8 cellular contexts compared by ENCODE assay signal in genomic region chr5:150777685-150778084, GRCh38. TPM values are rescaled to one million over a fixed set of nuclear protein-coding genes. Genes with fewer than 3 reads are reported as not detected.
A peak's percentile ranks its signal among the peaks of the same experiment; 100 is the strongest.
DNase-seq lines count a peak whose midpoint lies in the region; ATAC-seq and TF ChIP-seq lines count a peak whose summit lies in the region.

No MANE protein-coding gene starts in this region.

- intact Hi-C loops in A673 (cut with micrococcal nuclease; ENCODE audit: unreplicated experiment): no loop called here

- H3K4me3 ChIP-seq in AG10803 (ENCODE audit: low read length) (peak overlapping the region; percentile 88), MG63 (peak overlapping the region; percentile 79), choroid plexus epithelial cell (ENCODE audit: low read depth, low read length) (peak overlapping the region; percentile 89), A673 (ENCODE audit: low read depth, low read length, poor library complexity, severe bottlenecking) (no peak overlapping the region)

- no peak overlapping the region for H3K27ac ChIP-seq in A673 (ENCODE audit: low read depth, low read length, poor library complexity, severe bottlenecking)

- TF ChIP-seq CTCF in AG10803 (conservative IDR thresholded peaks at IDR 0.05; ENCODE audit: low read length): no peak
- TF ChIP-seq CTCF in choroid plexus epithelial cell (conservative IDR thresholded peaks at IDR 0.05; ENCODE audit: low read depth, low read length): no peak
- TF ChIP-seq CTCF in A673 (conservative IDR thresholded peaks at IDR 0.05; ENCODE audit: low read depth, low read length): no peak

- peak overlapping the region; percentile 98 for H3K4me3 Mint-ChIP-seq in natural killer cell treated with Interleukin-12 subunit alpha and Interleukin-12 subunit beta and Interleukin-15 and Interleukin-18, amount 100 ng/mL, for 72 hours

- no peak for ATAC-seq in natural killer cell treated with Interleukin-12 subunit alpha and Interleukin-12 subunit beta and Interleukin-15 and Interleukin-18, amount 100 ng/mL, for 72 hours
- ATAC-seq in HG03378 (IDR thresholded peaks at IDR 0.05; ENCODE audit: unreplicated experiment): no peak

- peaks cover 25% of the 10 kb centered on the region for H3K36me3 ChIP-seq in MG63
- H3K36me3 ChIP-seq in A673 (ENCODE audit: insufficient read depth, low read length, poor library complexity, severe bottlenecking): no peaks in the 10 kb centered on the region

- H3K27me3 ChIP-seq in MG63 (no peaks in the 10 kb centered on the region), A673 (replicated peaks; ENCODE audit: insufficient read depth, low read depth, low read length, poor library complexity) (no peaks in the 10 kb centered on the region)

- CTCF ChIA-PET in A673 (lab: Charles Lee): no interaction called here

- POLR2A ChIA-PET in A673 (lab: Charles Lee; ENCODE audit: low non-redundant PET): no interaction called here

- H3K36me3 Mint-ChIP-seq in natural killer cell treated with Interleukin-12 subunit alpha and Interleukin-12 subunit beta and Interleukin-15 and Interleukin-18, amount 100 ng/mL, for 72 hours: no peaks in the 10 kb centered on the region

- peak overlapping the region; percentile 89 to 90 for H3K27ac Mint-ChIP-seq in natural killer cell treated with Interleukin-12 subunit alpha and Interleukin-12 subunit beta and Interleukin-15 and Interleukin-18, amount 100 ng/mL, for 72 hours

- peaks cover 42% of the 10 kb centered on the region for H3K4me1 ChIP-seq in A673 (ENCODE audit: insufficient read depth, low read length, poor library complexity, severe bottlenecking)

- no TSS peak for BruUV-seq in A673 (replicated peaks; lab: Mats Ljungman, UMichigan)

- H3K27me3 Mint-ChIP-seq in natural killer cell treated with Interleukin-12 subunit alpha and Interleukin-12 subunit beta and Interleukin-15 and Interleukin-18, amount 100 ng/mL, for 72 hours: peaks cover 3 to 7% of the 10 kb centered on the region in 2 donors

- H3K9me3 Mint-ChIP-seq in natural killer cell treated with Interleukin-12 subunit alpha and Interleukin-12 subunit beta and Interleukin-15 and Interleukin-18, amount 100 ng/mL, for 72 hours: no peaks in the 10 kb centered on the region

- no peaks in the 10 kb centered on the region for H3K9me3 ChIP-seq in MG63
- H3K9me3 ChIP-seq in A673 (ENCODE audit: low read depth, low read length, poor library complexity, severe bottlenecking): no peaks in the 10 kb centered on the region

- peaks cover 42 to 50% of the 10 kb centered on the region in 2 donors for H3K4me1 Mint-ChIP-seq in natural killer cell treated with Interleukin-12 subunit alpha and Interleukin-12 subunit beta and Interleukin-15 and Interleukin-18, amount 100 ng/mL, for 72 hours (ENCODE audit: low read depth in 2 of 2)

- DNase-seq in AG10803 (ENCODE audit: low read depth) (no peak), MG63 (no peak), choroid plexus epithelial cell (ENCODE audit: low read depth) (no peak), CD1c-positive myeloid dendritic cell (ENCODE audit: extremely low spot score) (no peak), OCI-M2 (lab: John Stamatoyannopoulos, UW; ENCODE audit: unreplicated experiment) (no peak), A673 (ENCODE audit: low spot score) (no peak)
- DNase-seq in natural killer cell treated with Interleukin-12 subunit alpha and Interleukin-12 subunit beta and Interleukin-15 and Interleukin-18, amount 100 ng/mL, for 72 hours (ENCODE audit: low spot score): no peak

RNA-seq across cellular contexts. Expression of gene SMIM3, which starts 0.9 kb away (rescaled TPM):
- 85.3 and 98.3 TPM in 2 replicates for total RNA-seq in MG63 (2014; rRNA removed; shearing (Covaris generic); ENCODE audit: low replicate concordance)
- 10 to 100 TPM; 24.5 to 30.4 TPM for total RNA-seq in natural killer cell treated with Interleukin-12 subunit alpha and Interleukin-12 subunit beta and Interleukin-15 and Interleukin-18, amount 100 ng/mL, for 72 hours
- total RNA-seq in A673 (2021): 11.6 and 14.5 TPM in 2 replicates

RNA-seq across cellular contexts. Expression of gene DCTN4, which starts 18.9 kb away (rescaled TPM):
- total RNA-seq in MG63 (2014; rRNA removed; shearing (Covaris generic); ENCODE audit: low replicate concordance): 60.8 and 73.5 TPM in 2 replicates
- total RNA-seq in natural killer cell treated with Interleukin-12 subunit alpha and Interleukin-12 subunit beta and Interleukin-15 and Interleukin-18, amount 100 ng/mL, for 72 hours: 10 to 100 TPM; 54.1 to 68.8 TPM
- total RNA-seq in A673 (2021): 62.3 and 67.6 TPM in 2 replicates
